In genomic region chr2:232959139-232959538, GRCh38 we compare ENCODE assay signal across 1 cellular context.
TF ChIP-seq lines count a peak whose summit lies in the region.

No MANE protein-coding gene starts in this region.

TF ChIP-seq in K562, 482 proteins besides CTCF, POLR2A, EP300 and RAD21 (continued from another document):
- no peak for TF ChIP-seq ZNF318 (IDR thresholded peaks at IDR 0.05; ENCODE audit: borderline replicate concordance in 1 of 2, low read depth in 1 of 2)
